Comparison of ENCODE assay signal across 21 cellular contexts in the genomic region with DNA sequence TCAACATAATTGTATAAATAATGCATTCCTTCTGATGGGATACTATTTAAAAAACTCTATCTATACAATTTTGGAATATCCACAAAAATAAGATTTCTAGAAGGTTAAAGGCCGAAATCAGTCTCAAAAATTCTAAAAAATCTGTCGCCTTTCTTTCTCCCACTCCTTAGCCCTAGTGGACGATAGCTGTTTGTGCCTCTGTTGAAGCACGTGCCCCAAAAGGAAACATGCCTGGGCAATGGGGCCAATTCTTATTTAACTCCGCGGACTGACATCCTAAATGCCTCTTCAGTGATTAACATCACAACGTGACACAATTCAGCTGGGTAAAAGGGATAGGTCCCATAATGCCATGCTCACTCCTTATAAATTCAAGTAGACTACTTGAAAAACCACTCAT.
"Had no signal": no experiment of that assay in that cellular context is flagged by ENCODE, and none has a peak within 500 bp of the region (broad histone marks: within the 10 kb centered on the region; RNA-seq: fewer than 3 reads in every experiment).

No MANE protein-coding gene starts in this region.

- H3K36me3 Mint-ChIP-seq: immature natural killer cell; mesothelial cell of epicardium; naive B cell; natural killer cell; stimulated activated naive B cell treated with anti-CD40 and anti-IgM and Interleukin-4, amounts not matched to agents 10 μg/mL and 1 μg/mL and 100 μg/mL, for 72 hours had no signal

- H3K4me1 Mint-ChIP-seq: immature natural killer cell, naive B cell, natural killer cell had no signal

- DNase-seq: hippocampal formation; immature natural killer cell; left ventricle myocardium inferior; mesendoderm; naive B cell; natural killer cell; nephron progenitor cell; occipital lobe; psoas muscle; right lobe of liver; stimulated activated CD4-positive, alpha-beta T cell treated with anti-CD3 and anti-CD28 coated beads, Interleukin-2, amount 100 ng/mL, for 24 hours; stimulated activated CD4-positive, alpha-beta T cell treated with anti-CD3 and anti-CD28 coated beads, Interleukin-4, amount 100 ng/mL, for 1 hour; stimulated activated naive B cell treated with anti-CD40 and anti-IgM and Interleukin-4, amounts not matched to agents 10 μg/mL and 1 μg/mL and 100 μg/mL, for 72 hours; stimulated activated naive CD8-positive, alpha-beta T cell treated with anti-CD3 and anti-CD28 coated beads, Interleukin-15, Interleukin-2, amounts not matched to agents 100 U/mL and 50 U/mL, for 24 hours; stomach; testis; thyroid gland; transverse colon; upper lobe of left lung had no signal

- ATAC-seq: natural killer cell; psoas muscle; right lobe of liver; stimulated activated naive B cell treated with anti-CD40 and anti-IgM and Interleukin-4, amounts not matched to agents 10 μg/mL and 1 μg/mL and 100 μg/mL, for 72 hours; stimulated activated naive CD8-positive, alpha-beta T cell treated with anti-CD3 and anti-CD28 coated beads, Interleukin-15, Interleukin-2, amounts not matched to agents 100 U/mL and 50 U/mL, for 24 hours had no signal

- H3K9me3 Mint-ChIP-seq: mesothelial cell of epicardium; naive B cell; natural killer cell; nephron progenitor cell; neural progenitor cell; stimulated activated naive B cell treated with anti-CD40 and anti-IgM and Interleukin-4, amounts not matched to agents 10 μg/mL and 1 μg/mL and 100 μg/mL, for 72 hours had no signal

- H3K4me3 Mint-ChIP-seq: immature natural killer cell; mesothelial cell of epicardium; natural killer cell; nephron progenitor cell; neural progenitor cell; stimulated activated naive B cell treated with anti-CD40 and anti-IgM and Interleukin-4, amounts not matched to agents 10 μg/mL and 1 μg/mL and 100 μg/mL, for 72 hours had no signal

- H3K27ac Mint-ChIP-seq: immature natural killer cell; mesothelial cell of epicardium; natural killer cell; nephron progenitor cell; neural progenitor cell; stimulated activated naive B cell treated with anti-CD40 and anti-IgM and Interleukin-4, amounts not matched to agents 10 μg/mL and 1 μg/mL and 100 μg/mL, for 72 hours had no signal
